Comparison of ENCODE assay signal across 10 cellular contexts in genomic region chr20:17875981-17876385, GRCh38.
A peak's percentile ranks its signal among the peaks of the same experiment; 100 is the strongest.
DNase-seq lines count a peak whose midpoint lies in the region; ATAC-seq and TF ChIP-seq lines count a peak whose summit lies in the region.
"Had no signal": no experiment of that assay in that cellular context is flagged by ENCODE, and none has a peak within 500 bp of the region (broad histone marks: within the 10 kb centered on the region; RNA-seq: fewer than 3 reads in every experiment).

No MANE protein-coding gene starts in this region.

- H3K18ac ChIP-seq in H9 (ENCODE audit: insufficient read length, low read depth, low read length) (no peak overlapping the region), mesenchymal stem cell (ENCODE audit: low read depth in 1 of 2, low read length in 2 of 2) (no peak overlapping the region)

- H2BK20ac ChIP-seq in H9 (ENCODE audit: low read depth, low read length, poor library complexity, severe bottlenecking): no peak overlapping the region

- H3K79me1 ChIP-seq in H9 (ENCODE audit: insufficient read depth, low read depth, low read length, poor library complexity, severe bottlenecking) (no peaks in the 10 kb centered on the region), mesenchymal stem cell (replicated peaks; ENCODE audit: low read length, poor library complexity, severe bottlenecking) (no peaks in the 10 kb centered on the region)

- H2BK15ac ChIP-seq in H9 (ENCODE audit: low read depth, low read length) (no peak overlapping the region), mesenchymal stem cell (ENCODE audit: low read depth, poor library complexity, severe bottlenecking) (peak overlapping the region; percentile 54)

- H3K56ac ChIP-seq in H9 (ENCODE audit: insufficient read length, low read depth, low read length): no peak overlapping the region

- H3K36me3 ChIP-seq in mammary epithelial cell (ENCODE audit: insufficient read depth, low read length): no peaks in the 10 kb centered on the region
- no peaks in the 10 kb centered on the region for H3K36me3 ChIP-seq in mesenchymal stem cell (ENCODE audit: control insufficient read depth in 1 of 2, insufficient read depth in 2 of 2, low read depth in 1 of 2, low read length in 2 of 2)
- no peaks in the 10 kb centered on the region for H3K36me3 ChIP-seq in smooth muscle cell (ENCODE audit: low read depth)
- no peaks in the 10 kb centered on the region for H3K36me3 ChIP-seq in ascending aorta

- H3K9me3 ChIP-seq in H9 (ENCODE audit: control insufficient read depth, low read depth, low read length) (no peaks in the 10 kb centered on the region), mammary epithelial cell (replicated peaks; ENCODE audit: insufficient read depth, low read length) (no peaks in the 10 kb centered on the region), mesenchymal stem cell (ENCODE audit: control insufficient read depth, low read length) (no peaks in the 10 kb centered on the region), smooth muscle cell (replicated peaks; ENCODE audit: low read depth) (no peaks in the 10 kb centered on the region), ascending aorta (no peaks in the 10 kb centered on the region)

- H3K4me1 Mint-ChIP-seq in H9: peaks cover 50 to 52% of the 10 kb centered on the region in 2 experiments

- H3K27me3 ChIP-seq in H9 (ENCODE audit: insufficient read depth, low read length) (no peaks in the 10 kb centered on the region), mammary epithelial cell (ENCODE audit: insufficient read depth, low read length) (no peaks in the 10 kb centered on the region), mesenchymal stem cell (ENCODE audit: control insufficient read depth in 1 of 2, insufficient read depth in 1 of 2, low read length in 2 of 2) (no peaks in the 10 kb centered on the region), smooth muscle cell (ENCODE audit: low read depth) (no peaks in the 10 kb centered on the region), ascending aorta (no peaks in the 10 kb centered on the region)

- no peak for ATAC-seq in GM18873 (IDR thresholded peaks at IDR 0.05; ENCODE audit: low FRiP score, unreplicated experiment)

- H3K4me1 ChIP-seq in H9 (ENCODE audit: insufficient read depth, low read length) (peaks cover 8% of the 10 kb centered on the region; the same call in 1 of the 2 replicates), mammary epithelial cell (ENCODE audit: insufficient read depth, low read length) (peaks cover 20% of the 10 kb centered on the region), mesenchymal stem cell (ENCODE audit: control insufficient read depth, insufficient read depth, low read depth, low read length) (peaks cover 8% of the 10 kb centered on the region), smooth muscle cell (ENCODE audit: low read depth) (no peaks in the 10 kb centered on the region), ascending aorta (peaks cover 12 to 26% of the 10 kb centered on the region in 2 donors)

- H2AK5ac ChIP-seq in H9 (ENCODE audit: insufficient read length, low read length) (no peak overlapping the region), mesenchymal stem cell (ENCODE audit: low read length, severe bottlenecking) (no peak overlapping the region)

- H3F3A ChIP-seq in smooth muscle cell (ENCODE audit: low read depth): no peaks in the 10 kb centered on the region

- H3K27ac ChIP-seq in H9 (ENCODE audit: insufficient read length, low read depth, low read length) (no peak overlapping the region), mammary epithelial cell (ENCODE audit: insufficient read depth, low read depth, low read length) (no peak overlapping the region), mesenchymal stem cell (ENCODE audit: low read length, poor library complexity, severe bottlenecking) (no peak overlapping the region), smooth muscle cell (ENCODE audit: low read depth) (no peak overlapping the region), ascending aorta (peak overlapping the region in 1 of 2 donors; percentile 7)

- H3K79me2 ChIP-seq in H9 (ENCODE audit: insufficient read depth, low read length) (no peaks in the 10 kb centered on the region), mammary epithelial cell (ENCODE audit: insufficient read depth, low read length) (no peaks in the 10 kb centered on the region), smooth muscle cell (ENCODE audit: low read depth) (no peaks in the 10 kb centered on the region)

- H2BK5ac ChIP-seq in H9 (ENCODE audit: insufficient read length, low read length) (no peak overlapping the region), mesenchymal stem cell (ENCODE audit: low read depth, low read length, poor library complexity, severe bottlenecking) (no peak overlapping the region)

- WGBS in H9 (ENCODE audit: extremely low coverage, insufficient read length, low lambda C conversion rate): no CpG with 5 or more reads among the region's 10 CpGs
- 26% methylated on average over 7 of the region's 10 CpGs for WGBS in mammary epithelial cell (ENCODE audit: low coverage, missing lambda C conversion rate)
- WGBS in mesenchymal stem cell: 55% methylated on average over 9 of the region's 10 CpGs
- 33% methylated on average over 10 of the region's 10 CpGs for WGBS in smooth muscle cell (ENCODE audit: low lambda C conversion rate)

- no peaks in the 10 kb centered on the region for H3K36me3 Mint-ChIP-seq in H9 (ENCODE audit: insufficient read depth in 1 of 3, low read depth in 3 of 3)
- H3K36me3 Mint-ChIP-seq: memory B cell had no signal

- intact Hi-C loops in mammary epithelial cell (cut with micrococcal nuclease): no loop called here
- intact Hi-C loops in ascending aorta (cut with DNase I): loop anchor here (1.0 kb wide), 1 partner anchor 80 kb away; no protein-coding TSS in a partner anchor
- intact Hi-C loops in head of caudate nucleus (cut with DNase I): loop anchor here (10.0 kb wide), 1 partner anchor 81 kb away; no protein-coding TSS in a partner anchor

- H4K5ac ChIP-seq in H9 (ENCODE audit: insufficient read length, low read depth, low read length): no peak overlapping the region

- dilution Hi-C loops in mammary epithelial cell (cut with HindIII; ENCODE audit: low sequenced_read_pairs): no loop called here

- H3K27me3 Mint-ChIP-seq in H9 (ENCODE audit: low read depth): peaks cover 6% of the 10 kb centered on the region
- H3K27me3 Mint-ChIP-seq: memory B cell had no signal

- H4K20me1 ChIP-seq in H9 (ENCODE audit: control insufficient read depth, insufficient read depth, insufficient read length) (no peaks in the 10 kb centered on the region), mammary epithelial cell (ENCODE audit: insufficient read depth, low read length) (no peaks in the 10 kb centered on the region), smooth muscle cell (ENCODE audit: low read depth) (no peaks in the 10 kb centered on the region)

- H2BK12ac ChIP-seq in H9 (ENCODE audit: insufficient read length, low read depth, low read length) (no peak overlapping the region), mesenchymal stem cell (ENCODE audit: low read length in 2 of 2) (peak overlapping the region in 1 of 2 experiments; percentile 70)

- no peaks in the 10 kb centered on the region; a peak in 1 of 5 replicates for H3K9me3 Mint-ChIP-seq in H9
- H3K9me3 Mint-ChIP-seq: memory B cell had no signal

- no peak overlapping the region for H2BK120ac ChIP-seq in H9 (ENCODE audit: low read depth, low read length, poor library complexity, severe bottlenecking)
- no peak overlapping the region for H2BK120ac ChIP-seq in mesenchymal stem cell (ENCODE audit: low read depth, low read length)

- H3K23ac ChIP-seq in H9 (ENCODE audit: insufficient read length, low read depth, low read length) (no peak overlapping the region), mesenchymal stem cell (ENCODE audit: low read length in 2 of 2) (no peak overlapping the region)

- H2AFZ ChIP-seq in H9 (ENCODE audit: low read length): no peak overlapping the region
- peak overlapping the region; percentile 68 for H2AFZ ChIP-seq in mammary epithelial cell (ENCODE audit: low read depth, low read length)
- H2AFZ ChIP-seq in mesenchymal stem cell (ENCODE audit: low read depth, low read length): no peak overlapping the region
- peak overlapping the region; percentile 75 for H2AFZ ChIP-seq in smooth muscle cell (ENCODE audit: low read depth)

- CTCF ChIA-PET in mammary epithelial cell (lab: Charles Lee; ENCODE audit: low non-redundant PET): no interaction called here

- in situ Hi-C loops in mammary epithelial cell (cut with MboI; ENCODE audit: low sequenced_read_pairs in 2 of 2): loop anchor here in 1 of 2 donors (25.0 kb wide), 1 partner anchor 189 kb away; the partner anchor contains the start of genes BANF2 and RRBP1

- H3K14ac ChIP-seq in H9 (ENCODE audit: insufficient read depth, low read length): no peak overlapping the region; the same call in 1 of the 2 replicates
- H3K14ac ChIP-seq in mesenchymal stem cell (ENCODE audit: low read length in 2 of 2): no peak overlapping the region

- DNase-seq in H9 (peak; percentile 66), mammary epithelial cell (no peak), mesenchymal stem cell (no peak), smooth muscle cell (lab: John Stamatoyannopoulos, UW; ENCODE audit: unreplicated experiment) (no peak), ascending aorta (ENCODE audit: low spot score in 2 of 2) (no peak), head of caudate nucleus (no peak), COR-L47 (lab: John Stamatoyannopoulos, UW) (no peak)
- DNase-seq: NCI-H1105 had no signal

- H4K91ac ChIP-seq in H9 (ENCODE audit: insufficient read length, low read depth, low read length) (no peak overlapping the region), mesenchymal stem cell (ENCODE audit: low read length) (peak overlapping the region; percentile 45)

- H3T11ph ChIP-seq in H9 (ENCODE audit: low read length): no peak overlapping the region

- H3K4me3 Mint-ChIP-seq in H9: no peak overlapping the region
- H3K4me3 Mint-ChIP-seq: memory B cell had no signal

- H3K4me3 ChIP-seq in mammary epithelial cell (replicated peaks in 1 of 3; ENCODE audit: insufficient read depth in 1 of 3, low read depth in 2 of 3, low read length in 3 of 3) (no peak overlapping the region), mesenchymal stem cell (ENCODE audit: insufficient read depth in 1 of 2, low read depth in 1 of 2, low read length in 2 of 2) (no peak overlapping the region), smooth muscle cell (no peak overlapping the region), ascending aorta (peak overlapping the region in 1 of 2 donors; percentile 24)

- H3K4me2 ChIP-seq in H9 (ENCODE audit: insufficient read depth, insufficient read length, low read length) (no peak overlapping the region), mammary epithelial cell (ENCODE audit: insufficient read depth, low read depth, low read length) (no peak overlapping the region), mesenchymal stem cell (ENCODE audit: low read length, poor library complexity, severe bottlenecking) (no peak overlapping the region), smooth muscle cell (peak overlapping the region; percentile 17)

- BruUV-seq in mammary epithelial cell (replicated peaks; lab: Mats Ljungman, UMichigan): no TSS peak

- H3K23me2 ChIP-seq in H9 (ENCODE audit: insufficient read length, low read depth, low read length, poor library complexity, severe bottlenecking): no peaks in the 10 kb centered on the region

- H3K9ac ChIP-seq in H9 (ENCODE audit: extremely low read depth, insufficient read length, low read length) (no peak overlapping the region), mammary epithelial cell (ENCODE audit: insufficient read depth, low read length) (no peak overlapping the region), mesenchymal stem cell (ENCODE audit: low read length) (peak overlapping the region; percentile 57), smooth muscle cell (ENCODE audit: low read depth) (no peak overlapping the region)

- H3K27ac Mint-ChIP-seq in H9: peak overlapping the region in 1 of 3 experiments; percentile 41; a peak in 1 of 7 replicates
- H3K27ac Mint-ChIP-seq: memory B cell had no signal

- TF ChIP-seq CTCF in H9 (conservative IDR thresholded peaks at IDR 0.05) (peak; percentile 34; the same call in 2 of the 3 replicates), mammary epithelial cell (conservative IDR thresholded peaks at IDR 0.05 in 1 of 2, IDR thresholded peaks at IDR 0.05 in 1 of 2; ENCODE audit: extremely low read depth in 1 of 2, insufficient read depth in 1 of 2, low read depth in 1 of 2, low read length in 2 of 2) (no peak), smooth muscle cell (IDR thresholded peaks at IDR 0.05; ENCODE audit: borderline replicate concordance, insufficient read depth, poor library complexity, severe bottlenecking) (no peak), ascending aorta (IDR thresholded peaks at IDR 0.05) (no peak)

- H3K4ac ChIP-seq in H9 (ENCODE audit: low read depth, low read length): no peak overlapping the region
- H3K4ac ChIP-seq in mesenchymal stem cell (ENCODE audit: low read depth in 1 of 2, low read length in 2 of 2): no peak overlapping the region

- no peak overlapping the region for H4K8ac ChIP-seq in H9 (replicated peaks; ENCODE audit: insufficient read length, low read depth, low read length)
- H4K8ac ChIP-seq in mesenchymal stem cell (ENCODE audit: low read length): no peak overlapping the region

Comparison
In these comparisons a context has a peak if more than half of its experiments do, and no peak if none do; other contexts are left out.
1. H2AFZ ChIP-seq: peak in mammary epithelial cell (single experiment) and smooth muscle cell (single experiment); none in H9 (single experiment) and mesenchymal stem cell (single experiment).